Comparison of ENCODE assay signal across 1 cellular context in genomic region chr11:68338041-68338800, GRCh38.
TF ChIP-seq lines count a peak whose summit lies in the region.

No MANE protein-coding gene starts in this region.

TF ChIP-seq in GM23338, 12 proteins besides CTCF, POLR2A, EP300 and RAD21 (continued from another document):
- TF ChIP-seq ETS1 (IDR thresholded peaks at IDR 0.05) (no peak), STAT1 (IDR thresholded peaks at IDR 0.05; ENCODE audit: unreplicated experiment) (no peak), POLR2AphosphoS5 (IDR thresholded peaks at IDR 0.05; ENCODE audit: low read depth) (no peak), NANOG (IDR thresholded peaks at IDR 0.05; ENCODE audit: borderline replicate concordance) (no peak)
